ENCODE assay signal across 22 cellular contexts in the genomic region with DNA sequence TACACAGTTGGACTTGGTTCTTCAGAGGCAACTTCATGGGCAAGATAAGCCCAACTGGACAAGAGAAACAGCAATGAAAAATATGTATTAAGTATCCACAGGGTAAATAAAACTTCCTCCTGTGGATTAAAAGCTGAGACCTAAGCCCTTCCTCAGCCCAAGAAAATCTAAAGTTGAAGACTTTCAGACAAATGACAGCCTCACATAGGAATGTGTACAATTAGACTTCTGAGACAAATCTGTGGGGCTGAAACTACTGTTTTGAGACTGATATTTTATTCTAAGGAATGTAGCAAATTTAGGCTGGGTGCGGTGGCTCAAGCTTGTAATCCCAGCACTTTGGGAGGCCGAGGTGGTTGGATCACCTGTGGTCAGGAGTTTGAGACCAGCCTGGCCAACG.
DNase-seq lines count a peak whose midpoint lies in the region; ATAC-seq, FAIRE-seq and TF ChIP-seq lines count a peak whose summit lies in the region.
"Had no signal": no experiment of that assay in that cellular context is flagged by ENCODE, and none has a peak within 500 bp of the region (broad histone marks: within the 10 kb centered on the region; RNA-seq: fewer than 3 reads in every experiment).

No MANE protein-coding gene starts in this region.

- no peaks in the 10 kb centered on the region for H3K36me3 Mint-ChIP-seq in astrocyte (ENCODE audit: low read depth, unreplicated experiment)

- H4K8ac ChIP-seq in trophoblast cell (ENCODE audit: low read depth, low read length) = no peak overlapping the region

- H3K4me1 ChIP-seq in astrocyte (ENCODE audit: insufficient read depth, low read length) (no peaks in the 10 kb centered on the region), trophoblast cell (ENCODE audit: control insufficient read depth in 1 of 2, insufficient read depth in 2 of 2, low read length in 2 of 2) (peaks cover 10 to 12% of the 10 kb centered on the region in 2 experiments)
- H3K4me1 ChIP-seq: HAP-1 had no signal

- H3K4ac ChIP-seq in trophoblast cell (ENCODE audit: low read depth, low read length) = no peak overlapping the region

- no peak overlapping the region for H3K18ac ChIP-seq in trophoblast cell (ENCODE audit: low read length)

- no peak overlapping the region for H4K91ac ChIP-seq in trophoblast cell (ENCODE audit: low read depth, low read length)

- peak overlapping the region; percentile 95 for H3K27ac Mint-ChIP-seq in astrocyte (ENCODE audit: unreplicated experiment)
- H3K27ac Mint-ChIP-seq: CD4-positive, alpha-beta T cell had no signal

- H3K9me3 ChIP-seq in astrocyte (ENCODE audit: insufficient read depth, low read depth, low read length) = no peaks in the 10 kb centered on the region
- peaks cover 2% of the 10 kb centered on the region for H3K9me3 ChIP-seq in trophoblast cell (ENCODE audit: insufficient read depth, low read depth, low read length)
- H3K9me3 ChIP-seq: Caco-2, HAP-1 had no signal

- peak; percentile 52 for DNase-seq in EL
- DNase-seq in astrocyte (ENCODE audit: low read depth) = peak; percentile 24
- DNase-seq in glomerular visceral epithelial cell (ENCODE audit: extremely low spot score) = peak; percentile 22
- no peak for DNase-seq in trophoblast cell
- no peak for DNase-seq in activated effector memory CD4-positive, alpha-beta T cell treated with Interleukin-2 at 50 U/mL for 16 hours
- DNase-seq: CD4-positive, alpha-beta T cell; KG1; MV-4-11; NCI-H1417; NCI-H187 treated with DMSO at 0.1 percent for 48 hours; NCI-H2227 treated with DMSO at 0.1 percent for 48 hours; NCI-H510A treated with DMSO at 0.1 percent for 48 hours; NCI-H774; OCI-M1; SHP77 had no signal

- no peak overlapping the region for H4K12ac ChIP-seq in trophoblast cell (ENCODE audit: low read depth, low read length)

- H3K79me2 ChIP-seq in astrocyte (ENCODE audit: insufficient read depth, low read length) = no peaks in the 10 kb centered on the region
- no peaks in the 10 kb centered on the region for H3K79me2 ChIP-seq in trophoblast cell (ENCODE audit: control insufficient read depth, insufficient read depth, low read length, poor library complexity)

- no peak overlapping the region for H3K4me2 ChIP-seq in astrocyte (ENCODE audit: low read length)
- H3K4me2 ChIP-seq in trophoblast cell (ENCODE audit: low read length) = no peak overlapping the region

- H3K36me3 ChIP-seq in astrocyte (ENCODE audit: insufficient read depth, low read length) (no peaks in the 10 kb centered on the region), trophoblast cell (ENCODE audit: control insufficient read depth in 1 of 2, insufficient read depth in 2 of 2, low read length in 2 of 2) (no peaks in the 10 kb centered on the region)
- H3K36me3 ChIP-seq: HAP-1 had no signal

- no peaks in the 10 kb centered on the region for H3K27me3 ChIP-seq in astrocyte (ENCODE audit: insufficient read depth, low read length)
- no peaks in the 10 kb centered on the region for H3K27me3 ChIP-seq in trophoblast cell (ENCODE audit: insufficient read depth, low read length)

- H2AFZ ChIP-seq in astrocyte (ENCODE audit: low read depth, low read length) (no peak overlapping the region), trophoblast cell (ENCODE audit: insufficient read depth, low read length, poor library complexity) (no peak overlapping the region)

- peak overlapping the region; percentile 14 for H2BK5ac ChIP-seq in trophoblast cell (ENCODE audit: low read depth, low read length, poor library complexity)

- no peak overlapping the region for H3K23ac ChIP-seq in trophoblast cell (ENCODE audit: low read length)

- H3K9ac ChIP-seq in astrocyte (ENCODE audit: low read length) (no peak overlapping the region), trophoblast cell (ENCODE audit: low read length) (no peak overlapping the region)

- H4K20me1 ChIP-seq in astrocyte (ENCODE audit: insufficient read depth, low read length) = no peaks in the 10 kb centered on the region

- H3K4me3 Mint-ChIP-seq in astrocyte (ENCODE audit: unreplicated experiment) = no peak overlapping the region
- H3K4me3 Mint-ChIP-seq: CD4-positive, alpha-beta T cell had no signal

- H3K4me1 Mint-ChIP-seq in astrocyte (ENCODE audit: low read depth, unreplicated experiment) = peaks cover 23% of the 10 kb centered on the region

- no peaks in the 10 kb centered on the region for H3K27me3 Mint-ChIP-seq in astrocyte (ENCODE audit: low read depth, unreplicated experiment)

- no CpG with 5 or more reads among the region's 3 CpGs for WGBS in trophoblast cell (ENCODE audit: extremely low coverage, insufficient coverage, insufficient read length)

- no peak overlapping the region for H2BK120ac ChIP-seq in trophoblast cell (ENCODE audit: insufficient read depth, low read length, poor library complexity)

- H3K27ac ChIP-seq in astrocyte (ENCODE audit: low read depth, low read length) (peak overlapping the region; percentile 1), trophoblast cell (ENCODE audit: low read depth, low read length) (peak overlapping the region; percentile 67)
- H3K27ac ChIP-seq: SK-N-MC had no signal

- H3K4me3 ChIP-seq in astrocyte (ENCODE audit: insufficient read depth, low read depth, low read length) = no peak overlapping the region
- H3K4me3 ChIP-seq in trophoblast cell (ENCODE audit: low read depth, low read length) = no peak overlapping the region
- H3K4me3 ChIP-seq: HAP-1, SK-N-MC had no signal

- peaks cover 2% of the 10 kb centered on the region for H3K79me1 ChIP-seq in trophoblast cell (ENCODE audit: low read length)

- FAIRE-seq in astrocyte (lab: Jason Lieb, UNC) = peak; percentile 55
- FAIRE-seq: HepG2 had no signal

- no peak overlapping the region for H2BK12ac ChIP-seq in trophoblast cell (ENCODE audit: low read length)

- no peak overlapping the region for H2AK5ac ChIP-seq in trophoblast cell (ENCODE audit: low read length)

- ATAC-seq in HG03159 (IDR thresholded peaks at IDR 0.05; ENCODE audit: unreplicated experiment) (no peak), HG02759 (IDR thresholded peaks at IDR 0.05; ENCODE audit: unreplicated experiment) (no peak), HG03571 (IDR thresholded peaks at IDR 0.05; ENCODE audit: unreplicated experiment) (no peak)

- TF ChIP-seq CTCF in astrocyte (IDR thresholded peaks at IDR 0.05; ENCODE audit: insufficient read depth, low read depth, low read length) = no peak

- H3K14ac ChIP-seq in trophoblast cell (ENCODE audit: low read length) = no peak overlapping the region

- no peaks in the 10 kb centered on the region for H3K9me3 Mint-ChIP-seq in astrocyte (ENCODE audit: unreplicated experiment)
- H3K9me3 Mint-ChIP-seq: CD4-positive, alpha-beta T cell had no signal

Comparison
In these comparisons a context has a peak if more than half of its experiments do, and no peak if none do; other contexts are left out.
1. DNase-seq: peak in EL (single experiment), astrocyte (single experiment) and glomerular visceral epithelial cell (single experiment); none in trophoblast cell (0 of 2) and activated effector memory CD4-positive, alpha-beta T cell treated with Interleukin-2 at 50 U/mL for 16 hours (single experiment).